In the genomic region with DNA sequence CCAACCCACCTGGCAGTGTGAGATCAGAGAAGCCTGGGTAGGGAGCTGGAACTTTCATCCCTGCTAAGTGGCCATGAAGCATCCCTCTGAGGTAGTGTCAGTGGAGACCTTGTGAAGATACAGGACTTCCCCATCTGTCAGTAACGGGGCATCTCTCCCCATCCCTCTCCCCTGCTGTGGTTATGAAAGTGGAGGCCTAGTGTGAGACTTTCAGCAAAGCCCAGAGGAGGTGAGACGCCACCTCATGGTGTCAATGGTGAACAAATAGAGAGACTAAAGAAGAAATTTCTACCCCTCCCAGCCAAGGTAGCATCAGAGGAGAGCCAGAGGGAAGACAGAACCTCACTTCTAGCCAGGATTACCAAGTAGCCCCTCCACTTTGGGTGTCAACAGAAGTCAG, we compare ENCODE assay signal across 12 cellular contexts.
DNase-seq lines count a peak whose midpoint lies in the region; ATAC-seq and TF ChIP-seq lines count a peak whose summit lies in the region.
"Had no signal": no experiment of that assay in that cellular context is flagged by ENCODE, and none has a peak within 500 bp of the region (broad histone marks: within the 10 kb centered on the region; RNA-seq: fewer than 3 reads in every experiment).

No MANE protein-coding gene starts in this region.

- DNase-seq in NCI-H69 (lab: John Stamatoyannopoulos, UW) (peak; percentile 1), COLO668 (lab: John Stamatoyannopoulos, UW; ENCODE audit: unreplicated experiment) (no peak), NCI-H1436 treated with DMSO at 0.1 percent for 48 hours (lab: John Stamatoyannopoulos, UW) (no peak), coronary artery (ENCODE audit: low spot score) (no peak), inferior parietal cortex (ENCODE audit: extremely low spot score) (no peak)
- DNase-seq: DMS79 treated with DMSO at 0.1 percent for 48 hours, occipital lobe had no signal

- ATAC-seq in GM19351 (IDR thresholded peaks at IDR 0.05; ENCODE audit: unreplicated experiment) (peak; percentile 84), HG02870 (IDR thresholded peaks at IDR 0.05; ENCODE audit: unreplicated experiment) (peak; percentile 75)

- TF ChIP-seq CTCF in GM12873 (IDR thresholded peaks at IDR 0.05; ENCODE audit: insufficient read depth, low read depth, low read length, missing control alignments) (peak; percentile 8), coronary artery (IDR thresholded peaks at IDR 0.05) (no peak)

- no peak overlapping the region for H3K4me3 ChIP-seq in coronary artery
- H3K4me3 ChIP-seq: vagina had no signal

- no peak overlapping the region for H3K27ac ChIP-seq in coronary artery
- H3K27ac ChIP-seq: KMS-11, vagina had no signal
